In the genomic region with DNA sequence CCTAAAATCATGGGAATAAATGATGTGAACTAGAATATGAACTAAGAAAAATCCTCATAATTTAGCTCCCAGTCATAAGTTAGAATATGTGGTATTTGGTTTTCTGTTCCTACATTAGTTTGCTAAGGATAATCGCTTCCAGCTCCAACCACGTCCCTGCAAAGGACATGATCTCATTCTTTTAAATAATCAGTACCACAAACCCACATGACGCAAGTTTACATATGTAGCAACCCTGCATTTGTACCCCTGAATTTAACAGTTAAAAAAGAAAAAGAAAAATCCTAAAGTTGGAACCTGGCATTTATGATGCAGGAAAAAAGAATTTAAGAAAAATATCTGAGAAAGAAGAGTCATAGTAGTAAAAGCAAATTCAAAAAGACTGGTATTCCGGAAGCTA, we compare ENCODE assay signal across 24 cellular contexts. TPM values are rescaled to one million over a fixed set of nuclear protein-coding genes. Genes with fewer than 3 reads are reported as not detected.
A peak's percentile ranks its signal among the peaks of the same experiment; 100 is the strongest.
DNase-seq lines count a peak whose midpoint lies in the region; ATAC-seq and TF ChIP-seq lines count a peak whose summit lies in the region.
"Had no signal": no experiment of that assay in that cellular context is flagged by ENCODE, and none has a peak within 500 bp of the region (broad histone marks: within the 10 kb centered on the region; RNA-seq: fewer than 3 reads in every experiment).

No MANE protein-coding gene starts in this region.

- H3K9me3 ChIP-seq in skeletal muscle satellite cell (replicated peaks; ENCODE audit: low read length) (no peaks in the 10 kb centered on the region), right atrium auricular region (no peaks in the 10 kb centered on the region)
- no peaks in the 10 kb centered on the region for H3K9me3 ChIP-seq in CD4-positive, alpha-beta memory T cell (ENCODE audit: control insufficient read depth in 1 of 2, low read length in 2 of 2)
- H3K9me3 ChIP-seq: transverse colon had no signal

- no peaks in the 10 kb centered on the region for H3K27me3 ChIP-seq in skeletal muscle satellite cell (ENCODE audit: control insufficient read depth, insufficient read depth, low read length)
- H3K27me3 ChIP-seq in CD4-positive, alpha-beta memory T cell (ENCODE audit: insufficient read depth, low read length): no peaks in the 10 kb centered on the region
- H3K27me3 ChIP-seq in right atrium auricular region: no peaks in the 10 kb centered on the region
- H3K27me3 ChIP-seq: BLaER1, heart left ventricle, transverse colon had no signal

- H3K4me3 ChIP-seq in fibroblast of the aortic adventitia (ENCODE audit: low read depth, low read length) (no peak overlapping the region), skeletal muscle satellite cell (ENCODE audit: low read length) (no peak overlapping the region), right atrium auricular region (no peak overlapping the region)
- no peak overlapping the region for H3K4me3 ChIP-seq in CD4-positive, alpha-beta memory T cell (ENCODE audit: low read length in 2 of 2)
- H3K4me3 ChIP-seq: BLaER1, heart left ventricle, lung, transverse colon had no signal

- no peaks in the 10 kb centered on the region for H3K9me3 Mint-ChIP-seq in HFFc6
- H3K9me3 Mint-ChIP-seq in WTC11: no peaks in the 10 kb centered on the region
- peaks cover 0 to 2% (median 0%) of the 10 kb centered on the region in 8 donors for H3K9me3 Mint-ChIP-seq in CD4-positive, alpha-beta memory T cell
- H3K9me3 Mint-ChIP-seq: activated T-helper 17 cell treated with anti-CD3 and anti-CD28 coated beads, Interleukin-2, amount 50 U/mL, for 72 hours; stimulated activated memory B cell treated with anti-CD40 and anti-IgM and Interleukin-4, amounts not matched to agents 10 μg/mL and 1 μg/mL and 100 μg/mL, for 72 hours had no signal

- POLR2A ChIA-PET in WTC11 (lab: Charles Lee): no interaction called here
- POLR2A ChIA-PET in CD4-positive, alpha-beta memory T cell (lab: Charles Lee; ENCODE audit: partially characterized antibody): no interaction called here

- ATAC-seq in WTC11: no peak
- ATAC-seq: activated T-helper 17 cell treated with anti-CD3 and anti-CD28 coated beads, Interleukin-2, amount 50 U/mL, for 72 hours; heart left ventricle; Panc1; right cardiac atrium; stimulated activated memory B cell treated with anti-CD40 and anti-IgM and Interleukin-4, amounts not matched to agents 10 μg/mL and 1 μg/mL and 100 μg/mL, for 72 hours had no signal

- peaks cover 25% of the 10 kb centered on the region for H3K36me3 ChIP-seq in skeletal muscle satellite cell (ENCODE audit: insufficient read depth, low read length)
- peaks cover 7% of the 10 kb centered on the region for H3K36me3 ChIP-seq in CD4-positive, alpha-beta memory T cell (ENCODE audit: insufficient read depth, low read length)
- peaks cover 12% of the 10 kb centered on the region for H3K36me3 ChIP-seq in right atrium auricular region

- H3K4me2 ChIP-seq in skeletal muscle satellite cell (ENCODE audit: low read length): peak overlapping the region; percentile 3
- H3K4me2 ChIP-seq: BLaER1 had no signal

- CTCF ChIA-PET in WTC11 (lab: Charles Lee): no interaction called here
- CTCF ChIA-PET in CD4-positive, alpha-beta memory T cell (lab: Charles Lee; ENCODE audit: partially characterized antibody): no interaction called here

- peaks cover 18% of the 10 kb centered on the region for H3K4me1 ChIP-seq in skeletal muscle satellite cell (ENCODE audit: control insufficient read depth, insufficient read depth, low read length)
- H3K4me1 ChIP-seq in CD4-positive, alpha-beta memory T cell (ENCODE audit: insufficient read depth, low read length): peaks cover 12% of the 10 kb centered on the region
- H3K4me1 ChIP-seq in right atrium auricular region: no peaks in the 10 kb centered on the region
- H3K4me1 ChIP-seq: BLaER1, heart left ventricle, transverse colon had no signal

- H3K36me3 Mint-ChIP-seq in HFFc6 (ENCODE audit: low read depth) (peaks cover 37% of the 10 kb centered on the region), WTC11 (peaks cover 4% of the 10 kb centered on the region)
- peaks cover 49 to 53% of the 10 kb centered on the region in 2 donors for H3K36me3 Mint-ChIP-seq in CD4-positive, alpha-beta memory T cell

- peak overlapping the region; percentile 88 for H3K27ac Mint-ChIP-seq in HFFc6
- peak overlapping the region; percentile 72; the same call in 1 of the 2 replicates for H3K27ac Mint-ChIP-seq in WTC11
- peak overlapping the region in 1 of 7 donors; percentile 41 for H3K27ac Mint-ChIP-seq in CD4-positive, alpha-beta memory T cell
- H3K27ac Mint-ChIP-seq: activated naive CD8-positive, alpha-beta T cell treated with anti-CD3 and anti-CD28 coated beads, Interleukin-2, amount 10 ng/mL, durations not matched to agents 7 days and 5 days; activated T-helper 17 cell treated with anti-CD3 and anti-CD28 coated beads, Interleukin-2, amount 50 U/mL, for 72 hours; stimulated activated memory B cell treated with anti-CD40 and anti-IgM and Interleukin-4, amounts not matched to agents 10 μg/mL and 1 μg/mL and 100 μg/mL, for 72 hours had no signal

- no peak overlapping the region for H3K9ac ChIP-seq in skeletal muscle satellite cell (ENCODE audit: low read depth, low read length)
- H3K9ac ChIP-seq: BLaER1 had no signal

- TF ChIP-seq CTCF in HFFc6 (IDR thresholded peaks at IDR 0.05) (no peak), WTC11 (IDR thresholded peaks at IDR 0.05) (no peak), fibroblast of the aortic adventitia (IDR thresholded peaks at IDR 0.05; ENCODE audit: insufficient read depth, low read length) (no peak), right atrium auricular region (IDR thresholded peaks at IDR 0.05) (no peak)

- peak overlapping the region; percentile 75 for H3K4me3 Mint-ChIP-seq in HFFc6
- no peak overlapping the region for H3K4me3 Mint-ChIP-seq in WTC11
- H3K4me3 Mint-ChIP-seq in CD4-positive, alpha-beta memory T cell: no peak overlapping the region
- H3K4me3 Mint-ChIP-seq: activated naive CD8-positive, alpha-beta T cell treated with anti-CD3 and anti-CD28 coated beads, Interleukin-2, amount 10 ng/mL, durations not matched to agents 7 days and 5 days; activated T-helper 17 cell treated with anti-CD3 and anti-CD28 coated beads, Interleukin-2, amount 50 U/mL, for 72 hours; stimulated activated memory B cell treated with anti-CD40 and anti-IgM and Interleukin-4, amounts not matched to agents 10 μg/mL and 1 μg/mL and 100 μg/mL, for 72 hours had no signal

- DNase-seq in HFFc6 (peak; percentile 51), WTC11 (ENCODE audit: low spot score) (no peak), fibroblast of the aortic adventitia (ENCODE audit: low read depth) (peak; percentile 35), right atrium auricular region (ENCODE audit: low spot score) (no peak), NCI-H1105 (lab: John Stamatoyannopoulos, UW) (no peak)
- DNase-seq in CD4-positive, alpha-beta memory T cell: no peak
- DNase-seq: activated CD4-positive, CD25-positive, alpha-beta regulatory T cell treated with anti-CD3 and anti-CD28 coated beads, Interleukin-2, amount 50 U/mL, for 72 hours; activated naive CD8-positive, alpha-beta T cell treated with anti-CD3 and anti-CD28 coated beads, Interleukin-2, amount 10 ng/mL, durations not matched to agents 7 days and 5 days; caudate nucleus; heart left ventricle; islet precursor cell; KG1; NCI-H1092 treated with DMSO at 0.1 percent for 48 hours; NCI-H2171 treated with DMSO at 0.1 percent for 48 hours; NCI-H82; right cardiac atrium; T-helper 9 cell; transverse colon had no signal

- H3K27me3 Mint-ChIP-seq in HFFc6 (ENCODE audit: insufficient read depth): no peaks in the 10 kb centered on the region
- no peaks in the 10 kb centered on the region for H3K27me3 Mint-ChIP-seq in WTC11 (ENCODE audit: low read depth)
- no peaks in the 10 kb centered on the region for H3K27me3 Mint-ChIP-seq in CD4-positive, alpha-beta memory T cell
- H3K27me3 Mint-ChIP-seq: activated naive CD8-positive, alpha-beta T cell treated with anti-CD3 and anti-CD28 coated beads, Interleukin-2, amount 10 ng/mL, durations not matched to agents 7 days and 5 days; activated T-helper 17 cell treated with anti-CD3 and anti-CD28 coated beads, Interleukin-2, amount 50 U/mL, for 72 hours; stimulated activated memory B cell treated with anti-CD40 and anti-IgM and Interleukin-4, amounts not matched to agents 10 μg/mL and 1 μg/mL and 100 μg/mL, for 72 hours had no signal

- intact Hi-C loops in CD4-positive, alpha-beta memory T cell (cut with micrococcal nuclease): no loop called here

- peaks cover 53% of the 10 kb centered on the region for H3K4me1 Mint-ChIP-seq in HFFc6 (ENCODE audit: low read depth)
- H3K4me1 Mint-ChIP-seq in WTC11: peaks cover 3% of the 10 kb centered on the region; the same call in 1 of the 2 replicates
- peaks cover 33 to 48% (median 38%) of the 10 kb centered on the region in 4 donors for H3K4me1 Mint-ChIP-seq in CD4-positive, alpha-beta memory T cell

- no peak overlapping the region for H3K27ac ChIP-seq in CD4-positive, alpha-beta memory T cell (ENCODE audit: low read depth, low read length)
- no peak overlapping the region for H3K27ac ChIP-seq in right atrium auricular region
- H3K27ac ChIP-seq: BLaER1, heart left ventricle, transverse colon had no signal

RNA-seq across cellular contexts. Expression of gene UBA6, which starts 13.3 kb away (rescaled TPM):
- 100 to 1,000 TPM in 2 of 6 experiments, 10 to 100 TPM in 4; 84.7 to 137 (median 94.7) TPM for total RNA-seq in HFFc6 (2021; fragmentation: NEBNext Ultra II Directional; extraction: Animal tissue kit (Norgen Biotek cat#: 25700))
- 71.5 to 81.5 TPM (median 79.0 TPM) in 3 replicates for total RNA-seq in WTC11 (2021)
- 25.6 and 138 TPM in 2 replicates for total RNA-seq in fibroblast of the aortic adventitia (ENCODE audit: low replicate concordance)
- 98.5 and 119 TPM in 2 replicates for total RNA-seq in skeletal muscle satellite cell (2012; rRNA removed)
- total RNA-seq in CD4-positive, alpha-beta memory T cell: 10 to 100 TPM; 55.1 to 55.8 TPM
- polyA plus RNA-seq in CD4-positive, alpha-beta memory T cell: 10 to 100 TPM; 14.2 to 29.4 TPM
- total RNA-seq in right atrium auricular region: 10 to 100 TPM; 22.4 to 28.6 TPM

Comparison
In these comparisons a context has a peak if more than half of its experiments do, and no peak if none do; other contexts are left out.
1. DNase-seq: peak in HFFc6 (single experiment) and fibroblast of the aortic adventitia (single experiment); none in WTC11 (single experiment), CD4-positive, alpha-beta memory T cell (0 of 5), right atrium auricular region (single experiment) and NCI-H1105 (single experiment).